8 cellular contexts compared by ENCODE assay signal in genomic region chr3:23202203-23202920, GRCh38. TPM values are rescaled to one million over a fixed set of nuclear protein-coding genes. Genes with fewer than 3 reads are reported as not detected.
DNase-seq lines count a peak whose midpoint lies in the region; ATAC-seq and TF ChIP-seq lines count a peak whose summit lies in the region.

No MANE protein-coding gene starts in this region.

- peak overlapping the region; percentile 72 for H3K27ac Mint-ChIP-seq in activated CD8-positive, alpha-beta T cell treated with anti-CD3 and anti-CD28 coated beads for 36 hours

- intact Hi-C loops in A673 (cut with micrococcal nuclease; ENCODE audit: unreplicated experiment) (loop anchor here (10.0 kb wide), 1 partner anchor 672 kb away; no protein-coding TSS in a partner anchor), posterior vena cava (cut with DNase I) (no loop called here)
- intact Hi-C loops in activated CD8-positive, alpha-beta T cell treated with anti-CD3 and anti-CD28 coated beads for 36 hours (cut with micrococcal nuclease), result no loop called here

- peaks cover 68% of the 10 kb centered on the region for H3K27me3 ChIP-seq in A673 (replicated peaks; ENCODE audit: insufficient read depth, low read depth, low read length, poor library complexity)

- H3K4me1 Mint-ChIP-seq in activated CD8-positive, alpha-beta T cell treated with anti-CD3 and anti-CD28 coated beads for 36 hours (ENCODE audit: low read depth), result peaks cover 24% of the 10 kb centered on the region

- ATAC-seq in GM18873 (IDR thresholded peaks at IDR 0.05; ENCODE audit: low FRiP score, unreplicated experiment) (peak; percentile 21), HG03175 (IDR thresholded peaks at IDR 0.05; ENCODE audit: unreplicated experiment) (peak; percentile 18)
- peak; percentile 46 for ATAC-seq in activated CD8-positive, alpha-beta T cell treated with anti-CD3 and anti-CD28 coated beads for 36 hours

- no peaks in the 10 kb centered on the region for H3K4me1 ChIP-seq in A673 (ENCODE audit: insufficient read depth, low read length, poor library complexity, severe bottlenecking)

- POLR2A ChIA-PET in A673 (lab: Charles Lee; ENCODE audit: low non-redundant PET), result no interaction called here
- POLR2A ChIA-PET in activated CD8-positive, alpha-beta T cell treated with anti-CD3 and anti-CD28 coated beads for 36 hours (lab: Charles Lee), result interaction anchor here (0.6 to 1.5 kb wide), 3 partner anchors 13 to 314 kb away, joined by 3 read pairs; no protein-coding TSS in a partner anchor

- no TSS peak for BruUV-seq in A673 (replicated peaks; lab: Mats Ljungman, UMichigan)

- H3K9me3 Mint-ChIP-seq in activated CD8-positive, alpha-beta T cell treated with anti-CD3 and anti-CD28 coated beads for 36 hours, result no peaks in the 10 kb centered on the region

- no peaks in the 10 kb centered on the region for H3K36me3 Mint-ChIP-seq in activated CD8-positive, alpha-beta T cell treated with anti-CD3 and anti-CD28 coated beads for 36 hours (ENCODE audit: low read depth)

- H3K4me3 Mint-ChIP-seq in activated CD8-positive, alpha-beta T cell treated with anti-CD3 and anti-CD28 coated beads for 36 hours, result peak overlapping the region; percentile 74

- peaks cover 16% of the 10 kb centered on the region for H3K27me3 Mint-ChIP-seq in activated CD8-positive, alpha-beta T cell treated with anti-CD3 and anti-CD28 coated beads for 36 hours

- peak overlapping the region; percentile 56 for H3K4me3 ChIP-seq in A673 (ENCODE audit: low read depth, low read length, poor library complexity, severe bottlenecking)
- peak overlapping the region; percentile 92 for H3K4me3 ChIP-seq in fibroblast of the aortic adventitia (ENCODE audit: low read depth, low read length)

- TF ChIP-seq CTCF in A673 (conservative IDR thresholded peaks at IDR 0.05; ENCODE audit: low read depth, low read length) (no peak), fibroblast of the aortic adventitia (IDR thresholded peaks at IDR 0.05; ENCODE audit: insufficient read depth, low read length) (no peak)
- no peak for TF ChIP-seq CTCF in activated CD8-positive, alpha-beta T cell treated with anti-CD3 and anti-CD28 coated beads for 36 hours (IDR thresholded peaks at IDR 0.05)

- H3K9me3 ChIP-seq in A673 (ENCODE audit: low read depth, low read length, poor library complexity, severe bottlenecking), result no peaks in the 10 kb centered on the region

- DNase-seq in A673 (ENCODE audit: low spot score) (peak; percentile 3), fibroblast of the aortic adventitia (ENCODE audit: low read depth) (peak; percentile 31), nucleus accumbens (lab: John Stamatoyannopoulos, UW) (peak in 33 of 56 donors; percentile 7 to 84 (median 63)), posterior vena cava (ENCODE audit: low spot score) (no peak), NCI-H146 (lab: John Stamatoyannopoulos, UW) (no peak)
- DNase-seq in activated CD8-positive, alpha-beta T cell treated with anti-CD3 and anti-CD28 coated beads for 36 hours, result peak; percentile 66

- no peak overlapping the region for H3K27ac ChIP-seq in A673 (ENCODE audit: low read depth, low read length, poor library complexity, severe bottlenecking)

- CTCF ChIA-PET in A673 (lab: Charles Lee), result no interaction called here
- CTCF ChIA-PET in activated CD8-positive, alpha-beta T cell treated with anti-CD3 and anti-CD28 coated beads for 36 hours (lab: Charles Lee), result no interaction called here

- no peaks in the 10 kb centered on the region for H3K36me3 ChIP-seq in A673 (ENCODE audit: insufficient read depth, low read length, poor library complexity, severe bottlenecking)

RNA-seq across cellular contexts. Expression of gene UBE2E2, which starts 0.8 kb away (rescaled TPM):
- 0.61 and 2.0 TPM in 2 replicates for total RNA-seq in A673 (2021)
- 10 to 100 TPM; 16.5 to 23.2 TPM for total RNA-seq in activated CD8-positive, alpha-beta T cell treated with anti-CD3 and anti-CD28 coated beads for 36 hours
- 36.7 and 49.1 TPM in 2 replicates for total RNA-seq in fibroblast of the aortic adventitia (ENCODE audit: low replicate concordance)
- 10 to 100 TPM; 61.1 to 65.5 TPM for total RNA-seq in posterior vena cava

Comparison
In these comparisons a context has a peak if more than half of its experiments do, and no peak if none do; other contexts are left out.
1. DNase-seq: peak in A673 (single experiment), activated CD8-positive, alpha-beta T cell treated with anti-CD3 and anti-CD28 coated beads for 36 hours (single experiment), fibroblast of the aortic adventitia (single experiment) and nucleus accumbens (33 of 56); none in posterior vena cava (single experiment) and NCI-H146 (single experiment).
2. Peak in every context shown above with its lines, with median percentiles within 50 percentile points of each other: ATAC-seq.